8 cellular contexts compared by ENCODE assay signal in the genomic region with DNA sequence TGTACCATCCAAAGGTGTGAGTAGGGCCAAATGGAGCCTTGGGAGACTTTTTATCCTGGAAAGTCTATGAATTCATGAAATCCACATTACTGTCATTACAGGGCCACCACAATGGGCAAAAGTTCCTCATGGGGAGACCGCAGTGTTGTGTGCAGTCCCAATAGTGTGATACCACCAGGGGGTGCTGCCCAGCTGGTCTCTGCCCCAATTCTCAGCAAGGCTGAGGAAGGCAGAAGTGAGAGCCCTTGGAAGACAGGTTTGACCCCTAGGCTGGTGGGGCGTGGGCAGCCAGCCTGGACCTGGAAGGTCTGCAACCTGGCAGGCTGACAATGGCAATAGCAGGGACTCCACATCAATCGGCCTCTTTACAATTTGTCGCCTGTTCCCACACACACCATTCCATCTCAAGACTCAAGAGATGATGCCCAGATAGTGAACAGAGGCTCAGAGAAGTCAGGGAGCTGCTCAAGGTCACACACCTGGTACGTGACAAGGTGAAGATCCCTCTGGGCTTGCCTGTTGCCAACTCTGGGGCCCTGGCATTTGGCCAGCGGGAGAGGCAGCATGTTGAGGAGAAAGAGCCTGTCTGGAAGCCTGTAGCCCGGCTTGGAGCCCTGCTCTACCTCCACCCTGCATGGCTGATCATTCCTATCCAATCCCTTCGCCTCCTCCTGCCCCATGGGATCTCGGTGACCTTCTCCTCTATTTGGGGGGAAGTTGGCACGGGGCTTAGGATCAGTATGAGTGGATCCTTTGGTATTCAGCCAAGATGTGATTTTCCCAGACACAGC. TPM values are rescaled to one million over a fixed set of nuclear protein-coding genes. Genes with fewer than 3 reads are reported as not detected.
A peak's percentile ranks its signal among the peaks of the same experiment; 100 is the strongest.
DNase-seq lines count a peak whose midpoint lies in the region; ATAC-seq lines count a peak whose summit lies in the region.

No MANE protein-coding gene starts in this region.

- DNase-seq in NCI-H146 (lab: John Stamatoyannopoulos, UW): peak; percentile 50
- DNase-seq in NCI-H146 treated with DMSO at 0.1 percent for 48 hours (lab: John Stamatoyannopoulos, UW; ENCODE audit: unreplicated experiment): no peak
- peak; percentile 35 for DNase-seq in NCI-H460 (ENCODE audit: extremely low read depth, low read depth)
- peak; percentile 53 for DNase-seq in activated CD4-positive, alpha-beta T cell treated with anti-CD3 and anti-CD28 coated beads, Interleukin-2, amount 50 U/mL, for 1 hour
- peak; percentile 22 for DNase-seq in effector CD8-positive, alpha-beta T cell (lab: John Stamatoyannopoulos, UW)
- peak; percentile 85 for DNase-seq in medulla oblongata (ENCODE audit: extremely low spot score)
- DNase-seq in stimulated activated CD8-positive, alpha-beta memory T cell treated with anti-CD3 and anti-CD28 coated beads, Interleukin-2, amount 100 ng/mL, for 1 hour (ENCODE audit: low read depth in 2 of 2): peak; percentile 23 to 29

- no peak for ATAC-seq in HG02759 (IDR thresholded peaks at IDR 0.05; ENCODE audit: unreplicated experiment)

RNA-seq across cellular contexts. Expression of a gene that starts 3.1 kb away (rescaled TPM):
- total RNA-seq in NCI-H460 (2014; rRNA removed; shearing (Covaris generic)): 0.89 and 1.4 TPM in 2 replicates
- polyA plus RNA-seq in NCI-H460 (2014; cell fraction: nucleus; rRNA removed): 3.6 and 6.2 TPM in 2 replicates

RNA-seq across cellular contexts. Expression of a gene that starts 56.5 kb away (rescaled TPM):
- total RNA-seq in NCI-H460 (2014; rRNA removed; shearing (Covaris generic)): not detected in 2 replicates
- 1.1 TPM in 1 of 2 replicates, not detected in the other for polyA plus RNA-seq in NCI-H460 (2014; cell fraction: nucleus; rRNA removed)
